Comparison of ENCODE assay signal across 13 cellular contexts in the genomic region with DNA sequence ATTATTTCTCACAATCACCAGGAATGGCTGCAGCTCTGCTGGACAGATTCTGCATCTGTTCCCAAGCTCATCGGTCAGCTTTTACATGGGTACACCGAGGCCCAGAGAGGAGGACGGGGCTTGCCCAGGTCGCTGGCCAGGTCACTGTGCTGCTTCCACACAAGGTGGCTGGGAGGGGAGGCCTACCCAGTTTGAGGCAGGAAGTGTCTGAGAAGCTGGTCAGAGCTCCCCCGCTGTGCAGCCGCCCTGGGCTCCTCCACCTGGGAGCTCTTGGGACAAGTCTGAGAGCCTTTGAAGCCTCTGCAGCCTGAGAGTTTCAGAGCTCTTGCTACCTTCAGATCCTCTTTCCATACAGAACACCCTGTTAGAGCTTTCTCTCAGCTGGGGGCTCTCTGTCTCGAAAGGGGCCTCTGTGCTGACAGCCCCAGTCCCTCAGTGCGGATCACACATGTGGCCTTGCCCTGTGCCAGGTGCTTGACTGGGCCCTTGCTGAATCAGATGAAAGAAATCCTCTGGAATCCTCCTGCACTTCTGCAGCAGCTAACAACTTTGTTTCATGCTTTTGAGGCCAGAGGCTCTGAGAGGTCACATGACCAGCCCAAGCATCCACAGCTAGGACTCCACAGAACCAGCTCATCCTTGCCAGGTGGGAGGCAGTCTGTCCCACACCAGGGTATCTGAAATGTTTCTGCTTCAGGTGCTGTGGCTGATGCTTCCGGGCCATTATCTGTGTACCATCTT.
DNase-seq lines count a peak whose midpoint lies in the region; ATAC-seq, FAIRE-seq and TF ChIP-seq lines count a peak whose summit lies in the region.
"Had no signal": no experiment of that assay in that cellular context is flagged by ENCODE, and none has a peak within 500 bp of the region (broad histone marks: within the 10 kb centered on the region; RNA-seq: fewer than 3 reads in every experiment).

No MANE protein-coding gene starts in this region.

- TF ChIP-seq RAD21 in Ishikawa (IDR thresholded peaks at IDR 0.05; ENCODE audit: low read depth): no peak

- no peaks in the 10 kb centered on the region for H3K27me3 ChIP-seq in CD4-positive, CD25-positive, alpha-beta regulatory T cell (ENCODE audit: control insufficient read depth, insufficient read depth, low read length)
- H3K27me3 ChIP-seq: colonic mucosa, left lung had no signal

- H3K4me3 Mint-ChIP-seq in CD4-positive, CD25-positive, alpha-beta regulatory T cell: peak overlapping the region in 1 of 4 donors; percentile 7

- TF ChIP-seq EP300 in Ishikawa (IDR thresholded peaks at IDR 0.05; ENCODE audit: borderline replicate concordance): no peak

- DNase-seq in CD4-positive, CD25-positive, alpha-beta regulatory T cell: peak in 2 of 3 donors; percentile 37 to 84
- DNase-seq in activated effector memory CD4-positive, alpha-beta T cell treated with Interleukin-2 at 50 U/mL for 16 hours: peak; percentile 15
- DNase-seq in myocyte (ENCODE audit: low read depth) (peak; percentile 16), NCI-H1436 (lab: John Stamatoyannopoulos, UW) (no peak), NCI-H510A (lab: John Stamatoyannopoulos, UW) (no peak), HTR-8/SVneo (ENCODE audit: insufficient read length, low spot score) (no peak), DMS153 (lab: John Stamatoyannopoulos, UW) (no peak)
- DNase-seq: colonic mucosa, left lung, NCI-H748 treated with DMSO at 0.1 percent for 48 hours, SK-N-SH had no signal

- H3K4me1 ChIP-seq in CD4-positive, CD25-positive, alpha-beta regulatory T cell (ENCODE audit: control insufficient read depth, insufficient read depth, low read length, poor library complexity, severe bottlenecking): peaks cover 32% of the 10 kb centered on the region
- H3K4me1 ChIP-seq: parathyroid adenoma had no signal

- no peak for FAIRE-seq in HTR-8/SVneo (lab: Jason Lieb, UNC)

- peak overlapping the region; percentile 38 to 87 (median 80) for H3K27ac Mint-ChIP-seq in CD4-positive, CD25-positive, alpha-beta regulatory T cell

- peaks cover 6% of the 10 kb centered on the region for H3K36me3 Mint-ChIP-seq in CD4-positive, CD25-positive, alpha-beta regulatory T cell

- ATAC-seq in CD4-positive, CD25-positive, alpha-beta regulatory T cell (ENCODE audit: low read depth in 2 of 2): peak; percentile 75 to 80
- ATAC-seq: left lung had no signal

- H3K4me3 ChIP-seq in CD4-positive, CD25-positive, alpha-beta regulatory T cell (ENCODE audit: low read depth, low read length): no peak overlapping the region
- H3K4me3 ChIP-seq: colonic mucosa, left lung had no signal

- peaks cover 0 to 65% (median 28%) of the 10 kb centered on the region in 4 donors for H3K4me1 Mint-ChIP-seq in CD4-positive, CD25-positive, alpha-beta regulatory T cell

- peaks cover 2% of the 10 kb centered on the region for H3K36me3 ChIP-seq in CD4-positive, CD25-positive, alpha-beta regulatory T cell (ENCODE audit: control insufficient read depth, insufficient read depth, low read length)
- H3K36me3 ChIP-seq: colonic mucosa had no signal

- H3K9me3 Mint-ChIP-seq in CD4-positive, CD25-positive, alpha-beta regulatory T cell: no peaks in the 10 kb centered on the region

- H3K27me3 Mint-ChIP-seq in CD4-positive, CD25-positive, alpha-beta regulatory T cell: no peaks in the 10 kb centered on the region

- H3K27ac ChIP-seq in CD4-positive, CD25-positive, alpha-beta regulatory T cell (ENCODE audit: insufficient read depth, low read length, poor library complexity, severe bottlenecking): peak overlapping the region; percentile 27
- H3K27ac ChIP-seq: colonic mucosa, left lung, parathyroid adenoma had no signal

- H3K9me3 ChIP-seq in CD4-positive, CD25-positive, alpha-beta regulatory T cell (ENCODE audit: control insufficient read depth in 2 of 2, low read length in 2 of 2): no peaks in the 10 kb centered on the region
- H3K9me3 ChIP-seq: colonic mucosa, left lung, SK-N-SH had no signal

TF ChIP-seq in Ishikawa, 13 proteins besides CTCF, POLR2A, EP300 and RAD21:
- TF ChIP-seq, protein P1, sequence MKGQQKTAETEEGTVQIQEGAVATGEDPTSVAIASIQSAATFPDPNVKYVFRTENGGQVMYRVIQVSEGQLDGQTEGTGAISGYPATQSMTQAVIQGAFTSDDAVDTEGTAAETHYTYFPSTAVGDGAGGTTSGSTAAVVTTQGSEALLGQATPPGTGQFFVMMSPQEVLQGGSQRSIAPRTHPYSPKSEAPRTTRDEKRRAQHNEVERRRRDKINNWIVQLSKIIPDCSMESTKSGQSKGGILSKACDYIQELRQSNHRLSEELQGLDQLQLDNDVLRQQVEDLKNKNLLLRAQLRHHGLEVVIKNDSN (IDR thresholded peaks at IDR 0.05): peak; percentile 69
- TF ChIP-seq TEAD4 (IDR thresholded peaks at IDR 0.05): no peak

Comparison
In these comparisons a context has a peak if more than half of its experiments do, and no peak if none do; other contexts are left out.
1. DNase-seq: peak in CD4-positive, CD25-positive, alpha-beta regulatory T cell (2 of 3), activated effector memory CD4-positive, alpha-beta T cell treated with Interleukin-2 at 50 U/mL for 16 hours (single experiment) and myocyte (single experiment); none in NCI-H1436 (single experiment), NCI-H510A (single experiment), HTR-8/SVneo (single experiment) and DMS153 (single experiment).